Comparison of ENCODE assay signal across 8 cellular contexts in the genomic region with DNA sequence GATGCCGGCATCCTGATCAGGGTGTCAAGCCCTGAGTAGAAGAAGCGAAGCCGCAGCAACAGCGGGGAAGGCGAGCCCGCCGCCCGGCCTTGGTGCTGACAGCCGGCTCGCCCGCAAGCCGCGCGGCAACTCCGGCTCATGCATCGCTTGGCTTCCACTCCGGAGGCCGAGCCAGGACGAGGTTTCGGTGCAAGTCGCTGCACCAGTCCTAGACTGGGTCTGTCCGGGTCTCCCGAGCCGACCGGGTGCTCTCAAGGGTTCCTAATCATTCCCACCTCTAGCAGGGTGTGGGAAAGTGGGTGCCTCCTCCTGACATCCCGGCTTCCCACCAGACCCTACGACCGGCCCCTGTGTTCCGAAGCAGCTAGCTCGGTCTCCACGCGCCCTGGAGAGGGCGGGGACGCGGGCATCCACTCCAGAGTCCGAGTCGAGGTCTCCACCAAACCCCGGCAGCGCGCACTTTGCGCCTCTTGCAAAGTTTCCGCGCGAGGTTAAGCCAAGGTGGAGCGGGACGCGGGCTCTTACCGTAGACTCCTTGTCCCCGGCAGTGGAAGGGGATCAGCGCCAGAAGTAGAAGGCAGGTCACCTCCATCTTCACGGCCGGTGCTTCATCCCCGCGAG. TPM values are rescaled to one million over a fixed set of nuclear protein-coding genes. Genes with fewer than 3 reads are reported as not detected.
DNase-seq lines count a peak whose midpoint lies in the region; ATAC-seq and TF ChIP-seq lines count a peak whose summit lies in the region.

No MANE protein-coding gene starts in this region.

- H3K9me3 ChIP-seq in esophagus muscularis mucosa: no peaks in the 10 kb centered on the region

- peaks cover 23 to 53% (median 44%) of the 10 kb centered on the region in 4 donors for H3K4me1 ChIP-seq in esophagus muscularis mucosa

- H3K4me3 ChIP-seq in AG09309 (ENCODE audit: control insufficient read depth, low read depth, low read length): peak overlapping the region; percentile 72
- peak overlapping the region; percentile 70 to 81 (median 76) for H3K4me3 ChIP-seq in esophagus muscularis mucosa

- peaks cover 30% of the 10 kb centered on the region for H3K4me1 Mint-ChIP-seq in activated CD8-positive, alpha-beta T cell treated with anti-CD3 and anti-CD28 coated beads, Interleukin-2, amount 10 ng/mL, durations not matched to agents 7 days and 5 days (ENCODE audit: low read depth)
- H3K4me1 Mint-ChIP-seq in neural crest cell: peaks cover 39% of the 10 kb centered on the region

- ATAC-seq in HG02759 (IDR thresholded peaks at IDR 0.05; ENCODE audit: unreplicated experiment) (peak; percentile 3), HG03521 (IDR thresholded peaks at IDR 0.05; ENCODE audit: unreplicated experiment) (no peak)
- ATAC-seq in activated CD8-positive, alpha-beta T cell treated with anti-CD3 and anti-CD28 coated beads, Interleukin-2, amount 10 ng/mL, durations not matched to agents 7 days and 5 days: peak; percentile 3

- TF ChIP-seq EP300 in esophagus muscularis mucosa (IDR thresholded peaks at IDR 0.05): no peak

- H3K27ac Mint-ChIP-seq in activated CD8-positive, alpha-beta T cell treated with anti-CD3 and anti-CD28 coated beads, Interleukin-2, amount 10 ng/mL, durations not matched to agents 7 days and 5 days: peak overlapping the region; percentile 30
- no peak overlapping the region for H3K27ac Mint-ChIP-seq in neural crest cell (ENCODE audit: unreplicated experiment)

- no peaks in the 10 kb centered on the region for H3K9me3 Mint-ChIP-seq in activated CD8-positive, alpha-beta T cell treated with anti-CD3 and anti-CD28 coated beads, Interleukin-2, amount 10 ng/mL, durations not matched to agents 7 days and 5 days (ENCODE audit: insufficient read depth)
- no peaks in the 10 kb centered on the region for H3K9me3 Mint-ChIP-seq in neural crest cell

- peak overlapping the region; percentile 71 for H3K4me3 Mint-ChIP-seq in activated CD8-positive, alpha-beta T cell treated with anti-CD3 and anti-CD28 coated beads, Interleukin-2, amount 10 ng/mL, durations not matched to agents 7 days and 5 days
- H3K4me3 Mint-ChIP-seq in neural crest cell: peak overlapping the region; percentile 89

- H3K27ac ChIP-seq in esophagus muscularis mucosa (replicated peaks in 1 of 4): peak overlapping the region in 1 of 4 donors; percentile 85

- intact Hi-C loops in esophagus muscularis mucosa (cut with DNase I): loop anchor here (10.0 kb wide), 1 partner anchor 322 kb away; no protein-coding TSS in a partner anchor

- peaks cover 0 to 17% (median 2%) of the 10 kb centered on the region in 4 donors for H3K27me3 ChIP-seq in esophagus muscularis mucosa

- WGBS in esophagus muscularis mucosa: 0% methylated on average over 32 of the region's 54 CpGs

- CTCF ChIA-PET in activated CD8-positive, alpha-beta T cell treated with anti-CD3 and anti-CD28 coated beads, Interleukin-2, amount 10 ng/mL, durations not matched to agents 7 days and 5 days (lab: Charles Lee): no interaction called here

- DNase-seq in AG09309 (ENCODE audit: low read depth) (no peak), esophagus muscularis mucosa (ENCODE audit: extremely low spot score) (no peak), neural crest cell (ENCODE audit: low read depth, low spot score) (peak; percentile 18), DMS153 treated with DMSO at 0.1 percent for 48 hours (lab: John Stamatoyannopoulos, UW; ENCODE audit: unreplicated experiment) (no peak), NCI-H774 (lab: John Stamatoyannopoulos, UW) (no peak)
- DNase-seq in activated CD8-positive, alpha-beta T cell treated with anti-CD3 and anti-CD28 coated beads, Interleukin-2, amount 10 ng/mL, durations not matched to agents 7 days and 5 days: peak; percentile 54

- POLR2A ChIA-PET in activated CD8-positive, alpha-beta T cell treated with anti-CD3 and anti-CD28 coated beads, Interleukin-2, amount 10 ng/mL, durations not matched to agents 7 days and 5 days (lab: Charles Lee): no interaction called here

- H3K36me3 Mint-ChIP-seq in activated CD8-positive, alpha-beta T cell treated with anti-CD3 and anti-CD28 coated beads, Interleukin-2, amount 10 ng/mL, durations not matched to agents 7 days and 5 days (ENCODE audit: low read depth): no peaks in the 10 kb centered on the region
- H3K36me3 Mint-ChIP-seq in neural crest cell (ENCODE audit: low read depth): no peaks in the 10 kb centered on the region

- H3K36me3 ChIP-seq in esophagus muscularis mucosa: no peaks in the 10 kb centered on the region

- peaks cover 42% of the 10 kb centered on the region for H3K27me3 Mint-ChIP-seq in activated CD8-positive, alpha-beta T cell treated with anti-CD3 and anti-CD28 coated beads, Interleukin-2, amount 10 ng/mL, durations not matched to agents 7 days and 5 days (ENCODE audit: low read depth)
- H3K27me3 Mint-ChIP-seq in neural crest cell (ENCODE audit: low read depth): peaks cover 74% of the 10 kb centered on the region

- no peak for TF ChIP-seq POLR2A in esophagus muscularis mucosa (IDR thresholded peaks at IDR 0.05; ENCODE audit: low read depth)

- no peak for TF ChIP-seq CTCF in AG09309 (IDR thresholded peaks at IDR 0.05; ENCODE audit: control insufficient read depth, insufficient read depth, low read depth, low read length, missing control alignments)
- TF ChIP-seq CTCF in esophagus muscularis mucosa (IDR thresholded peaks at IDR 0.05): no peak
- TF ChIP-seq CTCF in neural crest cell (conservative IDR thresholded peaks at IDR 0.05): no peak

RNA-seq across cellular contexts. Expression of gene MDGA1, which starts 1.4 kb away (rescaled TPM):
- total RNA-seq in activated CD8-positive, alpha-beta T cell treated with anti-CD3 and anti-CD28 coated beads, Interleukin-2, amount 10 ng/mL, durations not matched to agents 7 days and 5 days: 10 to 100 TPM in 1 of 2 experiments, 1 to 10 TPM in 1; 8.1 to 10.6 TPM
- total RNA-seq in esophagus muscularis mucosa: 1 to 10 TPM in 3 of 4 donors, under 1 TPM in 1; 0.83 to 6.5 (median 6.2) TPM
- 17.8 and 21.7 TPM in 2 replicates for total RNA-seq in neural crest cell

Comparison
In these comparisons a context has a peak if more than half of its experiments do, and no peak if none do; other contexts are left out.
1. DNase-seq: peak in activated CD8-positive, alpha-beta T cell treated with anti-CD3 and anti-CD28 coated beads, Interleukin-2, amount 10 ng/mL, durations not matched to agents 7 days and 5 days (single experiment) and neural crest cell (single experiment); none in AG09309 (single experiment), esophagus muscularis mucosa (single experiment), DMS153 treated with DMSO at 0.1 percent for 48 hours (single experiment) and NCI-H774 (single experiment).